1 cellular context compared by ENCODE assay signal in the genomic region with DNA sequence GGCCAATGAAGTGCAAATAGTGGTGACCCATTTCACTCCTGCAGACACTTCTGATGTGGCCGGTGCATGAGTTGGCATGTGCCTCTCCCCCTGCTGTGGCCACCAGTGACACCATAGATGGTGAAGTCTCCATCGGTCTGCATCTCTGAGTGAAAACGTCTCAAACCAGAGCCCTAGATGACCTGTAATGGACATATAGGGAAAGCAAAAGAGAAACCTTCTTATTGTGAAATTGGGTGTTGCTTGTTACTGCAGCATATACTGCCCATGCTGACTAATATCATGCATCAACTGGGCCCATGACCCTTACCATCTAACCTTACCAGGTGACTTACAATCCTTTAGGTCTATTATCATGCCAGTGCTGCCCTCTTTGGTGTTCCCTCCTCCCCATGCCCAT.
TF ChIP-seq lines count a peak whose summit lies in the region.

No MANE protein-coding gene starts in this region.

TF ChIP-seq in HepG2, 621 proteins besides CTCF, POLR2A, EP300 and RAD21:
- TF ChIP-seq ZNF556 (CRISPR knock-in tag; IDR thresholded peaks at IDR 0.05; ENCODE audit: borderline replicate concordance), result no peak
- no peak for TF ChIP-seq ZBTB33 (CRISPR knock-in tag; IDR thresholded peaks at IDR 0.05)
- no peak for TF ChIP-seq SMAD3 (CRISPR knock-in tag; IDR thresholded peaks at IDR 0.05)
- peak; percentile 98 for TF ChIP-seq ZNF12 (CRISPR knock-in tag; IDR thresholded peaks at IDR 0.05)
- TF ChIP-seq ZNF83 (CRISPR knock-in tag; IDR thresholded peaks at IDR 0.05; ENCODE audit: borderline replicate concordance), result no peak
